ENCODE assay signal across 1 cellular context in genomic region chr16:75208242-75208825, GRCh38.
TF ChIP-seq lines count a peak whose summit lies in the region.

No MANE protein-coding gene starts in this region.

TF ChIP-seq in HEK293T, 16 proteins besides CTCF, POLR2A, EP300 and RAD21 (continued from another document):
- TF ChIP-seq FOXA1 (IDR thresholded peaks at IDR 0.05) (no peak), TARDBP (IDR thresholded peaks at IDR 0.05) (no peak)
